Comparison of ENCODE assay signal across 24 cellular contexts in the genomic region with DNA sequence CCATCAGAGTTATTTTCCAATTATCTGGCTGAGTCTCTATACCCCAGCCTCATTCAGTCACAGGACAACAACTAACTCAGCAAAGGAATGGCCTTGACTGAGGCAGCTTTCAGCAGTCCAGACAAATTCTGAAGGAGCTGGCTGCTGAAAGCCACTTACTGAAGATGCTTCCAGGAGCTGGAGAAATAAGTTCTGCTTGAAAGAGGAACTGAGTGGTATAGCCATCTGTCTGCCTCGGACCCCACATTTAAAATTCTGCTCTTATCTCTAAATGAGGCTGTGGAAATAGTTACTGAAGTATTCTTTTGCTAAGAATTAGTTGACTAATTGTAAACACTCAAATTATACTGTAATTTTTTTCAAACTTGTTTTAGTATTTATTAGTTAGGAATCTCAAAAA.
"Had no signal": no experiment of that assay in that cellular context is flagged by ENCODE, and none has a peak within 500 bp of the region (broad histone marks: within the 10 kb centered on the region; RNA-seq: fewer than 3 reads in every experiment).

No MANE protein-coding gene starts in this region.

- H3K9me3 Mint-ChIP-seq: activated B cell treated with CpG ODN at 0.5 μM for 24 hours; activated naive CD4-positive, alpha-beta T cell treated with anti-CD3 and anti-CD28 coated beads, Interleukin-2, amount 50 U/mL, for 24 hours; activated T-cell treated with anti-CD3 and anti-CD28 coated beads, Interleukin-2, amount 50 U/mL, for 24 hours; activated T-helper 1 cell treated with anti-CD3 and anti-CD28 coated beads, Interleukin-12 subunit alpha, Interleukin-12 subunit beta, Interleukin-2, Interleukin-4 antibody, amounts not matched to agents 30 ng/mL and 10 ng/mL and 1 ng/mL, durations not matched to agents 14 hours and 24 hours and 36 hours had no signal

- H3K27ac Mint-ChIP-seq: activated B cell treated with CpG ODN at 0.5 μM for 24 hours; activated CD4-positive, alpha-beta T cell treated with anti-CD3 and anti-CD28 coated beads, Interleukin-2, amount 10 ng/mL, durations not matched to agents 24 days and 14 days; activated CD8-positive, alpha-beta memory T cell treated with anti-CD3 and anti-CD28 coated beads, Interleukin-2, amount 10 ng/mL, durations not matched to agents 7 days and 5 days; activated naive CD4-positive, alpha-beta T cell treated with anti-CD3 and anti-CD28 coated beads, Interleukin-2, amount 50 U/mL, for 24 hours; activated T-cell treated with anti-CD3 and anti-CD28 coated beads, Interleukin-2, amount 50 U/mL, for 24 hours; activated T-helper 1 cell treated with anti-CD3 and anti-CD28 coated beads, Interleukin-12 subunit alpha, Interleukin-12 subunit beta, Interleukin-2, Interleukin-4 antibody, amounts not matched to agents 30 ng/mL and 10 ng/mL and 1 ng/mL, durations not matched to agents 14 hours and 24 hours and 36 hours had no signal

- H3K27me3 ChIP-seq: breast epithelium, Peyer's patch had no signal

- H3K9me3 ChIP-seq: breast epithelium, Peyer's patch had no signal

- H3K4me1 ChIP-seq: Peyer's patch had no signal

- H3K27ac ChIP-seq: Peyer's patch, RWPE1 had no signal

- H3K4me3 Mint-ChIP-seq: activated B cell treated with CpG ODN at 0.5 μM for 24 hours; activated CD4-positive, alpha-beta T cell treated with anti-CD3 and anti-CD28 coated beads, Interleukin-2, amount 10 ng/mL, durations not matched to agents 24 days and 14 days; activated CD8-positive, alpha-beta memory T cell treated with anti-CD3 and anti-CD28 coated beads, Interleukin-2, amount 10 ng/mL, durations not matched to agents 7 days and 5 days; activated naive CD4-positive, alpha-beta T cell treated with anti-CD3 and anti-CD28 coated beads, Interleukin-2, amount 50 U/mL, for 24 hours; activated T-cell treated with anti-CD3 and anti-CD28 coated beads, Interleukin-2, amount 50 U/mL, for 24 hours; activated T-helper 1 cell treated with anti-CD3 and anti-CD28 coated beads, Interleukin-12 subunit alpha, Interleukin-12 subunit beta, Interleukin-2, Interleukin-4 antibody, amounts not matched to agents 30 ng/mL and 10 ng/mL and 1 ng/mL, durations not matched to agents 14 hours and 24 hours and 36 hours had no signal

- H3K4me3 ChIP-seq: breast epithelium, Peyer's patch had no signal

- DNase-seq: activated B cell treated with CpG ODN at 0.5 μM for 24 hours; activated CD4-positive, alpha-beta T cell treated with anti-CD3 and anti-CD28 coated beads for 1 hour; activated CD4-positive, alpha-beta T cell treated with anti-CD3 and anti-CD28 coated beads, Interleukin-2, amount 10 ng/mL, durations not matched to agents 24 days and 14 days; activated CD4-positive, alpha-beta T cell treated with anti-CD3 and anti-CD28 coated beads, Interleukin-2, amount 50 U/mL, for 48 hours; activated CD8-positive, alpha-beta memory T cell treated with anti-CD3 and anti-CD28 coated beads, Interleukin-2, amount 10 ng/mL, durations not matched to agents 7 days and 5 days; activated effector memory CD4-positive, alpha-beta T cell treated with Interleukin-2 at 50 U/mL for 16 hours; activated naive CD4-positive, alpha-beta T cell; activated T-cell treated with anti-CD3 and anti-CD28 coated beads, Interleukin-2, amount 50 U/mL, for 24 hours; aorta; caudate nucleus; NCI-H1105 treated with DMSO at 0.1 percent for 48 hours; NCI-H1436 treated with DMSO at 0.1 percent for 48 hours; NCI-H187; NCI-H2081; NCI-H510A treated with DMSO at 0.1 percent for 48 hours; NCI-H69; NK-92 treated with Interleukin-12 subunit alpha and Interleukin-12 subunit beta, amount 100 ng/mL, for 24 hours; Peyer's patch; Right ventricle myocardium superior; T-helper 1 cell had no signal

- ATAC-seq: activated CD8-positive, alpha-beta memory T cell treated with anti-CD3 and anti-CD28 coated beads, Interleukin-2, amount 10 ng/mL, durations not matched to agents 7 days and 5 days had no signal

- H3K27me3 Mint-ChIP-seq: activated B cell treated with CpG ODN at 0.5 μM for 24 hours had no signal

- H3K36me3 ChIP-seq: breast epithelium, Peyer's patch had no signal

- H3K36me3 Mint-ChIP-seq: activated naive CD4-positive, alpha-beta T cell treated with anti-CD3 and anti-CD28 coated beads, Interleukin-2, amount 50 U/mL, for 24 hours had no signal
